ENCODE assay signal across 18 cellular contexts in genomic region chr4:150664935-150665334, GRCh38.
DNase-seq lines count a peak whose midpoint lies in the region; ATAC-seq and TF ChIP-seq lines count a peak whose summit lies in the region.
"Had no signal": no experiment of that assay in that cellular context is flagged by ENCODE, and none has a peak within 500 bp of the region (broad histone marks: within the 10 kb centered on the region; RNA-seq: fewer than 3 reads in every experiment).

No MANE protein-coding gene starts in this region.

- no peak overlapping the region for H3K4me3 ChIP-seq in Panc1 (ENCODE audit: low read depth in 2 of 2, low read length in 2 of 2)
- no peak overlapping the region for H3K4me3 ChIP-seq in epithelial cell of esophagus (ENCODE audit: low read length)
- H3K4me3 ChIP-seq in mucosa of descending colon, result no peak overlapping the region
- H3K4me3 ChIP-seq: BLaER1, heart right ventricle, vagina had no signal

- H3K36me3 ChIP-seq in Panc1 (ENCODE audit: control insufficient read depth, insufficient read depth, low read length) (no peaks in the 10 kb centered on the region), mucosa of descending colon (ENCODE audit: low read depth) (no peaks in the 10 kb centered on the region)
- H3K36me3 ChIP-seq: BLaER1, vagina had no signal

- no peaks in the 10 kb centered on the region for H3K27me3 ChIP-seq in Panc1 (ENCODE audit: control insufficient read depth, insufficient read depth, low read length)
- H3K27me3 ChIP-seq: BLaER1, heart right ventricle, vagina had no signal

- TF ChIP-seq CTCF in Panc1 (IDR thresholded peaks at IDR 0.05) (no peak), epithelial cell of esophagus (IDR thresholded peaks at IDR 0.05; ENCODE audit: insufficient read depth, low read depth, low read length, missing control alignments) (no peak), mucosa of descending colon (IDR thresholded peaks at IDR 0.05) (no peak)

- POLR2A ChIA-PET in Panc1 (lab: Charles Lee), result no interaction called here

- H3K4me1 ChIP-seq in Panc1 (ENCODE audit: control insufficient read depth, insufficient read depth, low read length), result no peaks in the 10 kb centered on the region
- H3K4me1 ChIP-seq in mucosa of descending colon (ENCODE audit: low read depth), result no peaks in the 10 kb centered on the region
- H3K4me1 ChIP-seq: BLaER1, heart right ventricle, parathyroid adenoma, vagina had no signal

- H3K9me3 ChIP-seq in Panc1 (ENCODE audit: control insufficient read depth, insufficient read depth, low read depth, low read length) (no peaks in the 10 kb centered on the region), mucosa of descending colon (no peaks in the 10 kb centered on the region)
- H3K9me3 ChIP-seq: BLaER1, heart right ventricle, vagina had no signal

- CTCF ChIA-PET in Panc1 (lab: Charles Lee), result no interaction called here

- no peak for ATAC-seq in Panc1
- peak; percentile 61 for ATAC-seq in mucosa of descending colon
- no peak for ATAC-seq in GM18873 (IDR thresholded peaks at IDR 0.05; ENCODE audit: low FRiP score, unreplicated experiment)
- no peak for ATAC-seq in GM21423 (IDR thresholded peaks at IDR 0.05; ENCODE audit: unreplicated experiment)
- ATAC-seq: heart right ventricle, left cardiac atrium had no signal

- in situ Hi-C loops in Panc1 (cut with HindIII; ENCODE audit: low pct_unique_long_range_greater_than_20kb, low sequenced_read_pairs), result no loop called here

- BruUV-seq in Panc1 (replicated peaks; lab: Mats Ljungman, UMichigan), result no TSS peak

- no peak overlapping the region for H3K27ac ChIP-seq in Panc1 (ENCODE audit: low read length)
- H3K27ac ChIP-seq: BLaER1, heart right ventricle, parathyroid adenoma, vagina had no signal

- intact Hi-C loops in Panc1 (cut with micrococcal nuclease; ENCODE audit: unreplicated experiment) (no loop called here), mucosa of descending colon (cut with DNase I, micrococcal nuclease) (no loop called here)

- DNase-seq in HCEC 1CT (peak; percentile 13), Panc1 (ENCODE audit: low read depth, low spot score) (peak; percentile 47), epithelial cell of esophagus (ENCODE audit: low read depth) (peak; percentile 94), mucosa of descending colon (no peak), amygdala (lab: John Stamatoyannopoulos, UW) (no peak), activated T-cell treated with anti-CD3 and anti-CD28 coated beads for 4 hours (no peak)
- DNase-seq: activated CD4-positive, alpha-beta T cell treated with anti-CD3 and anti-CD28 coated beads for 48 hours; activated T-cell treated with anti-CD3 and anti-CD28 coated beads, Interleukin-2, amount 50 U/mL, for 1 hour; GOT3; heart right ventricle; left cardiac atrium; NCI-H187; SIG-M5 had no signal

Comparison
In these comparisons a context has a peak if more than half of its experiments do, and no peak if none do; other contexts are left out.
1. DNase-seq: peak in HCEC 1CT (single experiment), Panc1 (single experiment) and epithelial cell of esophagus (single experiment); none in mucosa of descending colon (0 of 3), amygdala (0 of 56) and activated T-cell treated with anti-CD3 and anti-CD28 coated beads for 4 hours (single experiment).